ENCODE assay signal across 27 cellular contexts in genomic region chr10:113819989-113820388, GRCh38.
"Had no signal": no experiment of that assay in that cellular context is flagged by ENCODE, and none has a peak within 500 bp of the region (broad histone marks: within the 10 kb centered on the region; RNA-seq: fewer than 3 reads in every experiment).

No MANE protein-coding gene starts in this region.

- H3K4me1 Mint-ChIP-seq: activated T-helper 17 cell treated with anti-CD3 and anti-CD28 coated beads, Interleukin-2, amount 50 U/mL, for 72 hours; T-helper 17 cell had no signal

- H3K27me3 ChIP-seq: brain microvascular endothelial cell, esophagus squamous epithelium, gastroesophageal sphincter had no signal

- H3K4me3 ChIP-seq: esophagus squamous epithelium, gastroesophageal sphincter had no signal

- ATAC-seq: activated CD8-positive, alpha-beta T cell treated with anti-CD3 and anti-CD28 coated beads for 36 hours; activated T-cell treated with anti-CD3 and anti-CD28 coated beads, Interleukin-2, amount 50 U/mL, for 4 hours; activated T-helper 17 cell treated with anti-CD3 and anti-CD28 coated beads, Interleukin-2, amount 50 U/mL, for 72 hours; effector memory CD8-positive, alpha-beta T cell; gastroesophageal sphincter; T-helper 17 cell had no signal

- H3K9me3 Mint-ChIP-seq: activated CD8-positive, alpha-beta T cell treated with anti-CD3 and anti-CD28 coated beads for 36 hours; activated T-cell treated with anti-CD3 and anti-CD28 coated beads, Interleukin-2, amount 50 U/mL, for 4 hours; activated T-helper 17 cell treated with anti-CD3 and anti-CD28 coated beads, Interleukin-2, amount 50 U/mL, for 72 hours; effector memory CD8-positive, alpha-beta T cell had no signal

- H3K36me3 Mint-ChIP-seq: activated naive CD8-positive, alpha-beta T cell had no signal

- H3K27ac ChIP-seq: brain microvascular endothelial cell, esophagus squamous epithelium, gastroesophageal sphincter had no signal

- FAIRE-seq: astrocyte, colon had no signal

- H3K27me3 Mint-ChIP-seq: activated CD8-positive, alpha-beta T cell treated with anti-CD3 and anti-CD28 coated beads for 36 hours had no signal

- H3K4me3 Mint-ChIP-seq: activated CD8-positive, alpha-beta T cell treated with anti-CD3 and anti-CD28 coated beads for 36 hours; activated naive CD8-positive, alpha-beta T cell; activated T-cell treated with anti-CD3 and anti-CD28 coated beads, Interleukin-2, amount 50 U/mL, for 4 hours; activated T-helper 17 cell treated with anti-CD3 and anti-CD28 coated beads, Interleukin-2, amount 50 U/mL, for 72 hours; effector memory CD8-positive, alpha-beta T cell; T-helper 17 cell had no signal

- DNase-seq: activated CD4-positive, alpha-beta T cell treated with anti-CD3 and anti-CD28 coated beads for 1 hour; activated CD4-positive, alpha-beta T cell treated with anti-CD3 and anti-CD28 coated beads for 4 hours; activated CD4-positive, alpha-beta T cell treated with anti-CD3 and anti-CD28 coated beads, Interleukin-2, amount 50 U/mL, for 1 hour; activated CD4-positive, alpha-beta T cell treated with anti-CD3 and anti-CD28 coated beads, Interleukin-2, amount 50 U/mL, for 48 hours; activated CD8-positive, alpha-beta memory T cell treated with anti-CD3 and anti-CD28 coated beads for 24 hours; activated CD8-positive, alpha-beta T cell treated with anti-CD3 and anti-CD28 coated beads for 36 hours; activated effector memory CD4-positive, alpha-beta T cell treated with Interleukin-2 at 50 U/mL for 16 hours; activated gamma-delta T cell treated with Interleukin-2 at 50 U/mL for 16 hours; activated naive CD4-positive, alpha-beta T cell treated with anti-CD3 and anti-CD28 coated beads, Interleukin-2, amount 50 U/mL, for 16 hours; activated naive CD4-positive, alpha-beta T cell treated with Interleukin-2 at 50 U/mL for 16 hours; activated T-cell treated with anti-CD3 and anti-CD28 coated beads, Interleukin-2, amount 50 U/mL, for 4 hours; amniotic stem cell; anterior cingulate cortex; brain microvascular endothelial cell; caudate nucleus; cortex of kidney; effector CD4-positive, alpha-beta T cell; effector memory CD8-positive, alpha-beta T cell; esophagus squamous epithelium; foreskin melanocyte; T-helper 1 cell; T-helper 17 cell had no signal

- H3K4me1 ChIP-seq: esophagus squamous epithelium had no signal

- H3K27ac Mint-ChIP-seq: activated CD8-positive, alpha-beta T cell treated with anti-CD3 and anti-CD28 coated beads for 36 hours; activated naive CD8-positive, alpha-beta T cell; activated T-helper 17 cell treated with anti-CD3 and anti-CD28 coated beads, Interleukin-2, amount 50 U/mL, for 72 hours; T-helper 17 cell had no signal

- H3K36me3 ChIP-seq: brain microvascular endothelial cell, esophagus squamous epithelium, gastroesophageal sphincter had no signal
